In the genomic region with DNA sequence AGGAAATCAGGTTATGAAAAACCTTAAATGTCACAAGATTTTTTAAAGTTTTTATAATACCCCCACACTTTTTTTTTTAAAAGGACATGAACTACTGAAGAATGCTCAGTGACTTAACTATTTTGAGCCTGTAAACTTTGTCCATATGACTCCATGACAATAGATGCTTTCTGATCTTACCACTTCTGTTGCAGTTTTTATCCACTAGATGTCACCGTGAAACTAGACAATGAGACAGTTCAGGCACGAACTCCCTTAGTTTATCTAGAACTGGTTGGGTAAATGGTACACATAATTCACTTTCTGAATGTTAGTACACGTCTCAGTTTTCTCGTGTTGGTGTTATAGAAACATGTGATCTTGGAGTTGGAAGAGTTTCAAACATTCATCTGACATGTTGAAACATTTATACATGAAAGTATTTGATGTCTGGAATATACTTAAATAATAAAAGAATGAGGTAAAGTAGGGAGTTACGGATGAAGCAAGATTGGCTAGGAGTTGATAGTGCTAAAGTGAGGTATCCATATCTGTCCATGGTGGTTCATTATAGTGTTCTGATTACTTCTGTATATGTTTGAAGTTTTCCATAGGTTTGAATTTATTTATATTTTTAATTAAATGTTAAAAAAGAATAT, we compare ENCODE assay signal across 9 cellular contexts. TPM values are rescaled to one million over a fixed set of nuclear protein-coding genes. Genes with fewer than 3 reads are reported as not detected.
DNase-seq lines count a peak whose midpoint lies in the region; ATAC-seq and TF ChIP-seq lines count a peak whose summit lies in the region.
"Had no signal": no experiment of that assay in that cellular context is flagged by ENCODE, and none has a peak within 500 bp of the region (broad histone marks: within the 10 kb centered on the region; RNA-seq: fewer than 3 reads in every experiment).

No MANE protein-coding gene starts in this region.

- H3K4me3 ChIP-seq in SK-N-MC: no peak overlapping the region
- H3K4me3 ChIP-seq: skin epidermis had no signal

- no peak overlapping the region for H3K27ac Mint-ChIP-seq in naive thymus-derived CD8-positive, alpha-beta T cell

- peaks cover 0 to under 1% (median 0%) of the 10 kb centered on the region in 3 donors for H3K36me3 Mint-ChIP-seq in naive thymus-derived CD8-positive, alpha-beta T cell

- H3K27ac ChIP-seq in SK-N-MC: no peak overlapping the region
- H3K27ac ChIP-seq: skin epidermis had no signal

- no peak overlapping the region for H3K4me3 Mint-ChIP-seq in naive thymus-derived CD8-positive, alpha-beta T cell

- POLR2A ChIA-PET in HEK293T (lab: Yijun Ruan, JAX): no interaction called here
- POLR2A ChIA-PET in naive thymus-derived CD8-positive, alpha-beta T cell (lab: Charles Lee): interaction anchor here (1.0 kb wide), 1 partner anchor 11 kb away, joined by 4 read pairs; no protein-coding TSS in a partner anchor

- in situ Hi-C loops in ACHN (cut with HindIII; ENCODE audit: low pct_ligation_motif_present, low pct_unique_long_range_greater_than_20kb, low sequenced_read_pairs): no loop called here

- H3K9me3 Mint-ChIP-seq in naive thymus-derived CD8-positive, alpha-beta T cell: no peaks in the 10 kb centered on the region

- CTCF ChIA-PET in HEK293T (lab: Yijun Ruan, JAX): no interaction called here

- H3K36me3 ChIP-seq in SK-N-MC (ENCODE audit: insufficient read depth, low read length): no peaks in the 10 kb centered on the region

- H3K27me3 Mint-ChIP-seq in naive thymus-derived CD8-positive, alpha-beta T cell: no peaks in the 10 kb centered on the region

- H3K4me1 Mint-ChIP-seq in naive thymus-derived CD8-positive, alpha-beta T cell: no peaks in the 10 kb centered on the region

- H3K9me3 ChIP-seq in SK-N-MC (ENCODE audit: low read depth, low read length): no peaks in the 10 kb centered on the region

- DNase-seq in ACHN (peak; percentile 72), GM10266 (ENCODE audit: extremely low spot score) (peak; percentile 68), HEK293T (ENCODE audit: extremely low spot score) (peak; percentile 60), MV-4-11 (lab: John Stamatoyannopoulos, UW) (peak; percentile 63), SK-N-MC (ENCODE audit: low read depth, low spot score) (peak; percentile 48), T1000 (lab: John Stamatoyannopoulos, UW) (no peak)
- DNase-seq in naive thymus-derived CD8-positive, alpha-beta T cell: peak in 6 of 10 donors; percentile 14 to 74 (median 60)

- peak; percentile 90 for ATAC-seq in esophagus mucosa
- ATAC-seq in naive thymus-derived CD8-positive, alpha-beta T cell: peak; percentile 97

- no peak overlapping the region for H3K9ac ChIP-seq in SK-N-MC (ENCODE audit: insufficient read length)

- peak; percentile 72 for TF ChIP-seq CTCF in GM10266 (IDR thresholded peaks at IDR 0.05; ENCODE audit: control insufficient read depth, insufficient read depth, low read depth, missing control alignments)

TF ChIP-seq in HEK293T, 16 proteins besides CTCF, POLR2A, EP300 and RAD21:
- TF ChIP-seq SP1 (IDR thresholded peaks at IDR 0.05) (no peak), LEF1 (IDR thresholded peaks at IDR 0.05; ENCODE audit: borderline replicate concordance) (no peak), TARDBP (IDR thresholded peaks at IDR 0.05) (no peak), ARNT (IDR thresholded peaks at IDR 0.05) (no peak), FOXM1 (IDR thresholded peaks at IDR 0.05; ENCODE audit: borderline replicate concordance) (no peak), BHLHE40 (IDR thresholded peaks at IDR 0.05; ENCODE audit: borderline replicate concordance) (no peak), SUZ12 (IDR thresholded peaks at IDR 0.05) (no peak)

RNA-seq across cellular contexts. Expression of a gene that starts 8.1 kb away (rescaled TPM):
- 2.4 TPM for total RNA-seq in esophagus mucosa
- 1 to 10 TPM; 2.5 to 2.8 TPM for total RNA-seq in naive thymus-derived CD8-positive, alpha-beta T cell
- polyA plus RNA-seq in naive thymus-derived CD8-positive, alpha-beta T cell: 1 to 10 TPM; 1.5 to 2.2 (median 2.1) TPM

RNA-seq across cellular contexts. Expression of a gene that starts 26.2 kb away (rescaled TPM):
- total RNA-seq in esophagus mucosa: not detected
- not detected for total RNA-seq in naive thymus-derived CD8-positive, alpha-beta T cell
- polyA plus RNA-seq in naive thymus-derived CD8-positive, alpha-beta T cell: not detected

RNA-seq across cellular contexts. Expression of a gene that starts 43.0 kb away (rescaled TPM):
- total RNA-seq in esophagus mucosa: not detected
- total RNA-seq in naive thymus-derived CD8-positive, alpha-beta T cell: not detected
- not detected for polyA plus RNA-seq in naive thymus-derived CD8-positive, alpha-beta T cell
